ENCODE assay signal across 8 cellular contexts in genomic region chr1:37553598-37553926, GRCh38. TPM values are rescaled to one million over a fixed set of nuclear protein-coding genes. Genes with fewer than 3 reads are reported as not detected.
A peak's percentile ranks its signal among the peaks of the same experiment; 100 is the strongest.
DNase-seq lines count a peak whose midpoint lies in the region; ATAC-seq, FAIRE-seq and TF ChIP-seq lines count a peak whose summit lies in the region.

No MANE protein-coding gene starts in this region.

- H3K9me2 ChIP-seq in SU-DHL-6 (replicated peaks; ENCODE audit: insufficient read depth, low read length), result no peaks in the 10 kb centered on the region

- H2AFZ ChIP-seq in H9 (ENCODE audit: low read length), result no peak overlapping the region
- peak overlapping the region; percentile 38 for H2AFZ ChIP-seq in SU-DHL-6 (ENCODE audit: low read depth, low read length, severe bottlenecking)

- no peaks in the 10 kb centered on the region for H4K20me1 ChIP-seq in H9 (ENCODE audit: control insufficient read depth, insufficient read depth, insufficient read length)
- 0 out of 2 replicates have a peak, but pooled peaks cover 5% of the 10 kb centered on the region for H4K20me1 ChIP-seq in SU-DHL-6 (ENCODE audit: low read depth, low read length)

- H2BK15ac ChIP-seq in H9 (ENCODE audit: low read depth, low read length), result no peak overlapping the region

- peak overlapping the region; percentile 36 for H4K8ac ChIP-seq in H9 (replicated peaks; ENCODE audit: insufficient read length, low read depth, low read length)

- H3K9me3 ChIP-seq in H9 (ENCODE audit: control insufficient read depth, low read depth, low read length), result no peaks in the 10 kb centered on the region
- H3K9me3 ChIP-seq in SU-DHL-6 (ENCODE audit: insufficient read depth, low read length), result peaks cover 7% of the 10 kb centered on the region; the same call in 1 of the 2 replicates
- no peaks in the 10 kb centered on the region for H3K9me3 ChIP-seq in small intestine (ENCODE audit: control insufficient read depth, low read depth)

- peak overlapping the region; percentile 87 for H4K5ac ChIP-seq in H9 (ENCODE audit: insufficient read length, low read depth, low read length)

- H3K4me3 Mint-ChIP-seq in H9, result peak overlapping the region; percentile 95 to 99

- H3K36me3 Mint-ChIP-seq in H9 (ENCODE audit: insufficient read depth in 1 of 3, low read depth in 3 of 3), result peaks cover 8 to 40% (median 37%) of the 10 kb centered on the region in 3 experiments; a peak in 6 of 7 replicates

- peak overlapping the region; percentile 95 for H3K14ac ChIP-seq in H9 (ENCODE audit: insufficient read depth, low read length)

- ATAC-seq in HG02571 (IDR thresholded peaks at IDR 0.05; ENCODE audit: unreplicated experiment), result no peak

- H3K79me2 ChIP-seq in H9 (ENCODE audit: insufficient read depth, low read length), result no peaks in the 10 kb centered on the region; the same call in 1 of the 2 replicates
- H3K79me2 ChIP-seq in SU-DHL-6 (ENCODE audit: insufficient read depth, low read length), result peaks cover 42% of the 10 kb centered on the region

- DNase-seq in H9, result no peak
- no peak for DNase-seq in foreskin fibroblast
- DNase-seq in small intestine, result no peak
- DNase-seq in NCI-H128 (lab: John Stamatoyannopoulos, UW; ENCODE audit: unreplicated experiment), result no peak
- no peak for DNase-seq in activated effector memory CD4-positive, alpha-beta T cell treated with anti-CD3 and anti-CD28 coated beads, Interleukin-2, amount 50 U/mL, for 16 hours
- no peak for DNase-seq in stimulated activated CD4-positive, alpha-beta T cell treated with anti-CD3 and anti-CD28 coated beads, Interleukin-1b, Interleukin-23, amount 100 ng/mL, for 48 hours

- H4K91ac ChIP-seq in H9 (ENCODE audit: insufficient read length, low read depth, low read length), result no peak overlapping the region

- peak overlapping the region in 2 of 3 experiments; percentile 68 to 98; a peak in 5 of 7 replicates for H3K27ac Mint-ChIP-seq in H9

- H3K56ac ChIP-seq in H9 (ENCODE audit: insufficient read length, low read depth, low read length), result peak overlapping the region; percentile 26

- no peak overlapping the region for H2BK20ac ChIP-seq in H9 (ENCODE audit: low read depth, low read length, poor library complexity, severe bottlenecking)

- H2BK120ac ChIP-seq in H9 (ENCODE audit: low read depth, low read length, poor library complexity, severe bottlenecking), result no peak overlapping the region

- no CpG with 5 or more reads among the region's 11 CpGs for WGBS in H9 (ENCODE audit: extremely low coverage, insufficient read length, low lambda C conversion rate)
- 2% methylated on average over 11 of the region's 11 CpGs for WGBS in small intestine, 3 donors

- FAIRE-seq in small intestine (lab: Jason Lieb, UNC), result no peak

- no peak overlapping the region for H2BK5ac ChIP-seq in H9 (ENCODE audit: insufficient read length, low read length)

- H3K36me3 ChIP-seq in SU-DHL-6 (ENCODE audit: low read length) (peaks cover 11% of the 10 kb centered on the region), small intestine (ENCODE audit: control insufficient read depth in 2 of 2, insufficient read depth in 2 of 2, low read length in 2 of 2) (peaks cover 1 to 2% of the 10 kb centered on the region in 2 donors)

- H3K27ac ChIP-seq in H9 (ENCODE audit: insufficient read length, low read depth, low read length) (no peak overlapping the region), SU-DHL-6 (ENCODE audit: low read depth, low read length) (no peak overlapping the region), small intestine (ENCODE audit: low read depth in 1 of 2, low read length in 1 of 2) (peak overlapping the region; percentile 82 to 91)

- H2AK5ac ChIP-seq in H9 (ENCODE audit: insufficient read length, low read length), result no peak overlapping the region

- peak overlapping the region; percentile 73 for H3K4me3 ChIP-seq in SU-DHL-6 (ENCODE audit: insufficient read depth, low read length, poor library complexity, severe bottlenecking)
- H3K4me3 ChIP-seq in foreskin fibroblast (ENCODE audit: low read depth in 1 of 2, low read length in 2 of 2), result peak overlapping the region; percentile 86 to 91
- peak overlapping the region; percentile 89 to 93 for H3K4me3 ChIP-seq in small intestine (ENCODE audit: low read depth in 1 of 2, low read length in 2 of 2)

- no peak overlapping the region for H2BK12ac ChIP-seq in H9 (ENCODE audit: insufficient read length, low read depth, low read length)

- peaks cover 12% of the 10 kb centered on the region for H3K23me2 ChIP-seq in H9 (ENCODE audit: insufficient read length, low read depth, low read length, poor library complexity, severe bottlenecking)

- no peak for TF ChIP-seq CTCF in H9 (conservative IDR thresholded peaks at IDR 0.05)
- TF ChIP-seq CTCF in SU-DHL-6 (IDR thresholded peaks at IDR 0.05; ENCODE audit: insufficient read depth, low read length, poor library complexity, severe bottlenecking), result no peak
- TF ChIP-seq CTCF in foreskin fibroblast (IDR thresholded peaks at IDR 0.05; ENCODE audit: low read depth, low read length), result no peak

- H3K4me2 ChIP-seq in H9 (ENCODE audit: insufficient read depth, insufficient read length, low read length) (peak overlapping the region; percentile 92), SU-DHL-6 (ENCODE audit: low read depth, low read length, poor library complexity, severe bottlenecking) (peak overlapping the region; percentile 95)

- peaks cover 27 to 30% of the 10 kb centered on the region in 2 experiments for H3K4me1 Mint-ChIP-seq in H9

- peaks cover 4% of the 10 kb centered on the region for H3K27me3 Mint-ChIP-seq in H9 (ENCODE audit: low read depth)

- no peak overlapping the region for H3K4ac ChIP-seq in H9 (ENCODE audit: low read depth, low read length)

- H3K79me1 ChIP-seq in H9 (ENCODE audit: insufficient read depth, low read depth, low read length, poor library complexity, severe bottlenecking), result no peaks in the 10 kb centered on the region

- H3F3A ChIP-seq in SU-DHL-6 (ENCODE audit: insufficient read depth), result no peaks in the 10 kb centered on the region

- H3K18ac ChIP-seq in H9 (ENCODE audit: insufficient read length, low read depth, low read length), result peak overlapping the region; percentile 96

- H3T11ph ChIP-seq in H9 (ENCODE audit: low read length), result no peak overlapping the region

- H3K23ac ChIP-seq in H9 (ENCODE audit: insufficient read length, low read depth, low read length), result no peak overlapping the region

- H3K27me3 ChIP-seq in H9 (ENCODE audit: insufficient read depth, low read length) (no peaks in the 10 kb centered on the region), SU-DHL-6 (ENCODE audit: low read length) (no peaks in the 10 kb centered on the region), small intestine (ENCODE audit: control insufficient read depth in 2 of 2, insufficient read depth in 2 of 2, low read length in 2 of 2) (no peaks in the 10 kb centered on the region)

- no peaks in the 10 kb centered on the region for H3K4me1 ChIP-seq in H9 (ENCODE audit: insufficient read depth, low read length)
- H3K4me1 ChIP-seq in small intestine (ENCODE audit: control insufficient read depth in 2 of 2, insufficient read depth in 1 of 2, low read depth in 1 of 2, low read length in 1 of 2), result peaks cover 2 to 10% of the 10 kb centered on the region in 2 donors

- peaks cover 5 to 6% of the 10 kb centered on the region in 2 experiments; a peak in 3 of 5 replicates for H3K9me3 Mint-ChIP-seq in H9

- H3K9ac ChIP-seq in H9 (ENCODE audit: extremely low read depth, insufficient read length, low read length), result peak overlapping the region; percentile 97
- H3K9ac ChIP-seq in SU-DHL-6 (ENCODE audit: low read length), result peak overlapping the region; percentile 73

RNA-seq across cellular contexts. Expression of gene SNIP1, which starts 0.5 kb away (rescaled TPM):
- 15.1 and 17.5 TPM in 2 replicates for total RNA-seq in H9 (2021)
- polyA plus RNA-seq in small intestine, result 1 to 10 TPM; 4.6 to 5.1 (median 5.1) TPM

RNA-seq across cellular contexts. Expression of gene DNALI1, which starts 3.2 kb away (rescaled TPM):
- 18.0 and 18.9 TPM in 2 replicates for total RNA-seq in H9 (2021)
- polyA plus RNA-seq in small intestine, result 1 to 10 TPM; 1.6 to 5.7 (median 2.0) TPM

RNA-seq across cellular contexts. Expression of gene MEAF6, which starts 39.0 kb away (rescaled TPM):
- total RNA-seq in H9 (2021), result 48.8 and 51.6 TPM in 2 replicates
- 10 to 100 TPM; 41.9 to 50.3 (median 47.5) TPM for polyA plus RNA-seq in small intestine

RNA-seq across cellular contexts. Expression of gene GNL2, which starts 42.2 kb away (rescaled TPM):
- 101 and 106 TPM in 2 replicates for total RNA-seq in H9 (2021)
- polyA plus RNA-seq in small intestine, result 10 to 100 TPM; 29.4 to 67.8 (median 41.3) TPM

Comparison
In these comparisons a context has a peak if more than half of its experiments do, and no peak if none do; other contexts are left out.
1. H3K27ac ChIP-seq: peak in small intestine (2 of 2); none in H9 (single experiment) and SU-DHL-6 (single experiment).
2. Peak in every context shown above with its lines, with median percentiles within 50 percentile points of each other: H3K4me3 ChIP-seq.